Comparison of ENCODE assay signal across 25 cellular contexts in the genomic region with DNA sequence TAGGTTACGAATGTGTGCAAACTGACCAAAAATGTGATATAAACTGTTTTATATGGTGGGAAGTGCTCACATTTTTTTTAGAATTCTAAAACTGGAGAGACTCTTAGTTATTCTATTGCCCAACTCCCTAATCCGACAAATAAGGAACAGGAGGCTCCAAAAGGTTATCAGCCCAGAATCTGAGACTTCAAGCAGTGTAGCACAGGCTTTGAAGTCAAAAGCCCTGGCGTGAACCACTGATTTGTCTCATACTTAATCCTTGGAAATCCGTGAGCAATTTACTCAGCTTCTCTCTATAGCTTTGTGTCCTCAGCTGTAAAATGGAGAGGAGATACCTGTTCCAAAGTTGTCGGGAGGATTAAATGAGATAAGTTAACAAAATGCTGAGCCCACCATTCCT.
"Had no signal": no experiment of that assay in that cellular context is flagged by ENCODE, and none has a peak within 500 bp of the region (broad histone marks: within the 10 kb centered on the region; RNA-seq: fewer than 3 reads in every experiment).

No MANE protein-coding gene starts in this region.

- H3K9me3 ChIP-seq: breast epithelium, left lung, lower lobe of right lung, ovary, right lobe of liver, uterus had no signal

- H3K27ac ChIP-seq: breast epithelium, left lung, lower lobe of right lung, ovary, right lobe of liver, uterus had no signal

- DNase-seq: activated CD4-positive, alpha-beta T cell treated with anti-CD3 and anti-CD28 coated beads, Interleukin-2, amount 50 U/mL, for 1 hour; activated CD4-positive, CD25-positive, alpha-beta regulatory T cell treated with anti-CD3 and anti-CD28 coated beads, Interleukin-2, amount 50 U/mL, for 72 hours; activated CD8-positive, alpha-beta T cell treated with anti-CD3 and anti-CD28 coated beads for 36 hours; activated gamma-delta T cell treated with Interleukin-2 at 50 U/mL for 16 hours; activated naive CD4-positive, alpha-beta T cell treated with anti-CD3 and anti-CD28 coated beads, Interleukin-2, amount 50 U/mL, for 16 hours; activated T-cell treated with anti-CD3 and anti-CD28 coated beads, Interleukin-2, amount 50 U/mL, for 4 hours; amniotic stem cell; central memory CD4-positive, alpha-beta T cell; effector memory CD4-positive, alpha-beta T cell; head of caudate nucleus; left lung; lower lobe of right lung; naive B cell; nephron progenitor cell; ovary; right lobe of liver; small intestine; stimulated activated CD4-positive, alpha-beta T cell treated with anti-CD3 and anti-CD28 coated beads, Interleukin-1b, Interleukin-23, amount 100 ng/mL, for 48 hours; stimulated activated CD4-positive, alpha-beta T cell treated with anti-CD3 and anti-CD28 coated beads, Interleukin-4, amount 100 ng/mL, for 4 hours; stimulated activated CD8-positive, alpha-beta memory T cell treated with anti-CD3 and anti-CD28 coated beads, Interleukin-4, amount 100 ng/mL, for 48 hours; stimulated activated naive CD8-positive, alpha-beta T cell treated with anti-CD3 and anti-CD28 coated beads, Interleukin-15, amount 100 ng/mL, for 72 hours; substantia nigra; T-helper 1 cell; uterus had no signal

- H3K27me3 ChIP-seq: breast epithelium, left lung, ovary, right lobe of liver, uterus had no signal

- H3K4me3 ChIP-seq: breast epithelium, left lung, lower lobe of right lung, ovary, right lobe of liver, uterus had no signal

- H3K36me3 ChIP-seq: breast epithelium, left lung, lower lobe of right lung, ovary, right lobe of liver, uterus had no signal

- H3K4me1 ChIP-seq: breast epithelium, left lung, lower lobe of right lung, right lobe of liver, uterus had no signal
